7 cellular contexts compared by ENCODE assay signal in genomic region chr10:9402507-9402906, GRCh38.
A peak's percentile ranks its signal among the peaks of the same experiment; 100 is the strongest.
DNase-seq lines count a peak whose midpoint lies in the region; ATAC-seq and TF ChIP-seq lines count a peak whose summit lies in the region.
"Not testable (repeated sequence)": the region's sequence is repeated elsewhere in the genome, so short reads cannot be mapped to it uniquely, and the experiment has no call there.

No MANE protein-coding gene starts in this region.

- H3K27me3 ChIP-seq in BE2C, result not testable (repeated sequence)

- not testable (repeated sequence) for ATAC-seq in activated T-cell treated with anti-CD3 and anti-CD28 coated beads, Interleukin-2, amount 50 U/mL, for 72 hours (replicated peaks in 1 of 2)

- not testable (repeated sequence) for H3K4me3 Mint-ChIP-seq in activated T-cell treated with anti-CD3 and anti-CD28 coated beads, Interleukin-2, amount 50 U/mL, for 72 hours

- not testable (repeated sequence) for H3K36me3 Mint-ChIP-seq in activated T-cell treated with anti-CD3 and anti-CD28 coated beads, Interleukin-2, amount 50 U/mL, for 72 hours (ENCODE audit: insufficient read depth in 2 of 2)

- not testable (repeated sequence) for H3K4me1 ChIP-seq in BE2C

- not testable (repeated sequence) for H3K9me3 Mint-ChIP-seq in activated T-cell treated with anti-CD3 and anti-CD28 coated beads, Interleukin-2, amount 50 U/mL, for 72 hours

- peak overlapping the region; percentile 28 for H3K4me3 ChIP-seq in BE2C (ENCODE audit: low read depth, low read length)

- in situ Hi-C loops in SK-MEL-5 (cut with HindIII; ENCODE audit: low pct_unique_long_range_greater_than_20kb, low sequenced_read_pairs), result not testable (repeated sequence)

- not testable (repeated sequence) for H3K4me1 Mint-ChIP-seq in activated T-cell treated with anti-CD3 and anti-CD28 coated beads, Interleukin-2, amount 50 U/mL, for 72 hours (ENCODE audit: low read depth)

- H3K9me3 ChIP-seq in BE2C, result not testable (repeated sequence)

- peak overlapping the region; percentile 68 for H3K27ac Mint-ChIP-seq in activated T-cell treated with anti-CD3 and anti-CD28 coated beads, Interleukin-2, amount 50 U/mL, for 72 hours

- H3K36me3 ChIP-seq in BE2C, result not testable (repeated sequence)

- TF ChIP-seq CTCF in BE2C (IDR thresholded peaks at IDR 0.05; ENCODE audit: low read depth, low read length), result not testable (repeated sequence)

- peak; percentile 38 for DNase-seq in BE2C
- DNase-seq in DMS53 (lab: John Stamatoyannopoulos, UW), result peak; percentile 34
- peak; percentile 38 for DNase-seq in HT1080 (ENCODE audit: low read depth)
- DNase-seq in RKO (ENCODE audit: low spot score), result peak; percentile 47
- DNase-seq in SK-MEL-5 (ENCODE audit: low read depth, low spot score), result peak; percentile 0
- not testable (repeated sequence) for DNase-seq in activated T-cell treated with anti-CD3 and anti-CD28 coated beads, Interleukin-2, amount 50 U/mL, for 72 hours
- DNase-seq in kidney tubule cell (ENCODE audit: low spot score), result peak; percentile 4

- not testable (repeated sequence) for H3K27me3 Mint-ChIP-seq in activated T-cell treated with anti-CD3 and anti-CD28 coated beads, Interleukin-2, amount 50 U/mL, for 72 hours (ENCODE audit: low read depth)
